In the genomic region with DNA sequence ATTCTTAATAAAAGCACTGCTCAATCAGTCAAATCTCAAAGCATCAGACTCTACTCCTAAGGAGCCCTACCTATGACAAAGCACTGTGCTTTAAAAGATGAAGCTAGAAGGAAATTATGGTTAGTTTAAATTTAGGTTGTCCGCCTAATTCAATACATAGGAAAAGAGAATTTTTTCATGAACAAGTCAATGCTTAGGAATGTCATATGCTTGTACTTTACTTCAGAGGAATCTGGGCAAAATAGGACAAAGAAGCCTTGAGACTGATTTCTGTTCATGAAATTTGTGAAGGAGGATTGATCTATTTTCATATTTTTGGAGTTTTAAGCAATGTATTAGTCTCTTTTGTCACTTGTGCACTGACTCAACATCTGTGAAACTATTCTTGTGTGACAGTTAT, we compare ENCODE assay signal across 12 cellular contexts.
"Had no signal": no experiment of that assay in that cellular context is flagged by ENCODE, and none has a peak within 500 bp of the region (broad histone marks: within the 10 kb centered on the region; RNA-seq: fewer than 3 reads in every experiment).

No MANE protein-coding gene starts in this region.

- H3K27me3 ChIP-seq: neural progenitor cell, stomach had no signal

- H3K4me1 Mint-ChIP-seq: activated B cell treated with CpG ODN at 0.5 μM for 24 hours; activated CD4-positive, alpha-beta T cell treated with anti-CD3 and anti-CD28 coated beads, Interleukin-2, amount 10 ng/mL, durations not matched to agents 24 days and 14 days; neural progenitor cell; T-helper 17 cell had no signal

- H3K27me3 Mint-ChIP-seq: activated B cell treated with CpG ODN at 0.5 μM for 24 hours; activated CD4-positive, alpha-beta T cell treated with anti-CD3 and anti-CD28 coated beads, Interleukin-2, amount 10 ng/mL, durations not matched to agents 24 days and 14 days; T-helper 17 cell had no signal

- H3K27ac Mint-ChIP-seq: activated B cell treated with CpG ODN at 0.5 μM for 24 hours; activated CD4-positive, alpha-beta T cell treated with anti-CD3 and anti-CD28 coated beads, Interleukin-2, amount 10 ng/mL, durations not matched to agents 24 days and 14 days; activated naive CD4-positive, alpha-beta T cell treated with anti-CD3 and anti-CD28 coated beads for 36 hours; neural progenitor cell; T-helper 17 cell had no signal

- ATAC-seq: lower lobe of right lung, T-helper 17 cell had no signal

- H3K4me3 ChIP-seq: lower lobe of right lung, neural progenitor cell, stomach had no signal

- H3K36me3 ChIP-seq: lower lobe of right lung, neural progenitor cell, stomach had no signal

- H3K9ac ChIP-seq: neural progenitor cell, parathyroid adenoma had no signal

- H2AFZ ChIP-seq: neural progenitor cell, parathyroid adenoma had no signal

- H3K9me3 Mint-ChIP-seq: neural progenitor cell had no signal

- DNase-seq: activated B cell treated with CpG ODN at 0.5 μM for 24 hours; activated CD4-positive, alpha-beta T cell treated with anti-CD3 and anti-CD28 coated beads, Interleukin-2, amount 10 ng/mL, durations not matched to agents 24 days and 14 days; activated naive CD4-positive, alpha-beta T cell treated with anti-CD3 and anti-CD28 coated beads for 36 hours; effector CD8-positive, alpha-beta T cell; hypothalamus; lower lobe of right lung; midbrain; stomach; T-helper 17 cell had no signal

- H3K36me3 Mint-ChIP-seq: neural progenitor cell had no signal

- H3K4me3 Mint-ChIP-seq: activated B cell treated with CpG ODN at 0.5 μM for 24 hours; activated CD4-positive, alpha-beta T cell treated with anti-CD3 and anti-CD28 coated beads, Interleukin-2, amount 10 ng/mL, durations not matched to agents 24 days and 14 days; activated naive CD4-positive, alpha-beta T cell treated with anti-CD3 and anti-CD28 coated beads for 36 hours; neural progenitor cell; T-helper 17 cell had no signal

- FAIRE-seq: colon had no signal

- H3K4me1 ChIP-seq: lower lobe of right lung, neural progenitor cell, parathyroid adenoma, stomach had no signal

- H3K27ac ChIP-seq: lower lobe of right lung, neural progenitor cell, parathyroid adenoma, stomach had no signal

- H3K9me3 ChIP-seq: lower lobe of right lung had no signal

- H3K4me2 ChIP-seq: neural progenitor cell had no signal

- H3K79me2 ChIP-seq: parathyroid adenoma had no signal
